In the genomic region with DNA sequence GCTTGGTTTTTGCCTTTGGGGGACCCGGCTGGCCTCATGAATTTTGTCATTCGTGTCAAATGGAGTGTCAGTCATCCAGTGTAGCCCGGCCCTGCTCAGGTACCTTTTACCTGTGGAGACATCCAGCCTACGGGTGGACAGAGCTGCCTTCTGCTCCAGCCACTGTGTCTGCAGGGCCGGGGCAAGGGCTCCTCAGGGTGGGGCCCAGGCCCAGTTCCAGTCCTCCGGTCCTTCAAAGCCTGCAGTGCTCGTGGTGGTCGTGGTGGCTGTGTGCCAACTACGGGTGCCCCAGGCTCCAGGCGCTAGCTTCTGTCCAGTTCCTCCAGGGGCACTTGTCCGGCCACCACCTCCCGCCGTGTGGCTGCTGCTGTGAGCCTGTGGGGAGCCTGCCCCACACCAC, we compare ENCODE assay signal across 22 cellular contexts. TPM values are rescaled to one million over a fixed set of nuclear protein-coding genes. Genes with fewer than 3 reads are reported as not detected.
DNase-seq lines count a peak whose midpoint lies in the region; ATAC-seq, FAIRE-seq and TF ChIP-seq lines count a peak whose summit lies in the region.
"Had no signal": no experiment of that assay in that cellular context is flagged by ENCODE, and none has a peak within 500 bp of the region (broad histone marks: within the 10 kb centered on the region; RNA-seq: fewer than 3 reads in every experiment).

No MANE protein-coding gene starts in this region.

- intact Hi-C loops in kidney (cut with DNase I): no loop called here
- intact Hi-C loops in sciatic nerve (cut with DNase I): no loop called here

- POLR2A ChIA-PET in HEK293 (lab: Yijun Ruan, JAX): no interaction called here

- no peak overlapping the region for H3K4me3 Mint-ChIP-seq in chondrocyte (ENCODE audit: unreplicated experiment)
- H3K4me3 Mint-ChIP-seq: CD4-positive, alpha-beta T cell had no signal

- no peak overlapping the region for H3K23ac ChIP-seq in mesendoderm (ENCODE audit: low read length)

- H3K36me3 ChIP-seq in HEK293 (ENCODE audit: control insufficient read depth in 2 of 2, insufficient read depth in 1 of 2, low read length in 2 of 2) (no peaks in the 10 kb centered on the region), kidney (ENCODE audit: control insufficient read depth in 1 of 2, insufficient read depth in 2 of 2, low read length in 2 of 2) (no peaks in the 10 kb centered on the region), mesendoderm (ENCODE audit: control insufficient read depth, insufficient read depth, low read length) (no peaks in the 10 kb centered on the region)
- H3K36me3 ChIP-seq: BE2C had no signal

- no peak overlapping the region for H3K4me2 ChIP-seq in mesendoderm (ENCODE audit: low read length)

- H3K4me3 ChIP-seq in HEK293 (ENCODE audit: low read depth, low read length) (no peak overlapping the region), kidney (ENCODE audit: low read length in 2 of 2) (no peak overlapping the region), mesendoderm (ENCODE audit: low read length) (no peak overlapping the region)
- H3K4me3 ChIP-seq: GM23248 had no signal

- no peak for ATAC-seq in sciatic nerve
- ATAC-seq in GM18870 (IDR thresholded peaks at IDR 0.05; ENCODE audit: unreplicated experiment): no peak
- ATAC-seq in GM18498 (IDR thresholded peaks at IDR 0.05; ENCODE audit: unreplicated experiment): no peak

- H3K4me1 ChIP-seq in HEK293 (ENCODE audit: control insufficient read depth, insufficient read depth, low read length): no peaks in the 10 kb centered on the region
- H3K4me1 ChIP-seq in kidney (ENCODE audit: control insufficient read depth in 1 of 2, insufficient read depth in 1 of 2, low read depth in 1 of 2, low read length in 2 of 2): no peaks in the 10 kb centered on the region
- no peaks in the 10 kb centered on the region for H3K4me1 ChIP-seq in mesendoderm (ENCODE audit: control insufficient read depth, low read depth, low read length)
- H3K4me1 ChIP-seq: BE2C, Caco-2 had no signal

- CTCF ChIA-PET in HEK293 (lab: Yijun Ruan, JAX): no interaction called here

- no peak overlapping the region for H2BK120ac ChIP-seq in mesendoderm (ENCODE audit: low read depth, low read length)

- no peak for FAIRE-seq in kidney (lab: Jason Lieb, UNC)
- FAIRE-seq: A204.1, G401.6 had no signal

- no peak overlapping the region for H3K18ac ChIP-seq in mesendoderm (ENCODE audit: low read length)

- H3K79me1 ChIP-seq in mesendoderm (ENCODE audit: low read length): no peaks in the 10 kb centered on the region

- H3K9me3 ChIP-seq in HEK293 (ENCODE audit: control insufficient read depth, insufficient read depth, low read depth, low read length) (no peaks in the 10 kb centered on the region), kidney (ENCODE audit: control insufficient read depth in 1 of 2, low read length in 2 of 2) (no peaks in the 10 kb centered on the region)
- H3K9me3 ChIP-seq: BE2C, Caco-2 had no signal

- no peak overlapping the region for H4K5ac ChIP-seq in mesendoderm (ENCODE audit: low read length)

- H3K27ac ChIP-seq in HEK293 (ENCODE audit: extremely low read depth, low read depth, low read length): no peak overlapping the region
- no peak overlapping the region for H3K27ac ChIP-seq in kidney (ENCODE audit: low read depth in 2 of 2, low read length in 2 of 2)
- H3K27ac ChIP-seq in mesendoderm (ENCODE audit: low read depth, low read length): no peak overlapping the region
- H3K27ac ChIP-seq: GM23248 had no signal

- H3K56ac ChIP-seq in mesendoderm (ENCODE audit: low read length): no peak overlapping the region

- H3K27me3 Mint-ChIP-seq in chondrocyte (ENCODE audit: low read depth): no peaks in the 10 kb centered on the region
- H3K27me3 Mint-ChIP-seq: CD4-positive, alpha-beta T cell had no signal

- H3K4ac ChIP-seq in mesendoderm (ENCODE audit: low read depth, low read length): no peak overlapping the region

- no peak overlapping the region for H4K8ac ChIP-seq in mesendoderm (ENCODE audit: low read depth, low read length)

- no peak overlapping the region for H2AK5ac ChIP-seq in mesendoderm (ENCODE audit: low read length)

- no peaks in the 10 kb centered on the region for H3K9me3 Mint-ChIP-seq in chondrocyte (ENCODE audit: low read depth)
- H3K9me3 Mint-ChIP-seq: CD4-positive, alpha-beta T cell had no signal

- H3K36me3 Mint-ChIP-seq in chondrocyte (ENCODE audit: low read depth): peaks cover 3% of the 10 kb centered on the region

- H2BK5ac ChIP-seq in mesendoderm (ENCODE audit: low read length): no peak overlapping the region

- TF ChIP-seq CTCF in HEK293 (tag by site-specific recombination; IDR thresholded peaks at IDR 0.05) (no peak), chondrocyte (IDR thresholded peaks at IDR 0.05) (no peak), kidney (IDR thresholded peaks at IDR 0.05; ENCODE audit: borderline replicate concordance, extremely low read depth, insufficient read depth) (no peak)

- no peak overlapping the region for H3K9ac ChIP-seq in kidney (ENCODE audit: low read length in 2 of 2)
- no peak overlapping the region for H3K9ac ChIP-seq in mesendoderm (ENCODE audit: low read length)
- H3K9ac ChIP-seq: GM23248 had no signal

- peak; percentile 72 for DNase-seq in chondrocyte (ENCODE audit: low spot score)
- peak; percentile 59 for DNase-seq in kidney
- DNase-seq in sciatic nerve (ENCODE audit: low spot score): peak; percentile 50
- no peak for DNase-seq in CD1c-positive myeloid dendritic cell (ENCODE audit: extremely low spot score)
- DNase-seq in mesendoderm: no peak
- DNase-seq: BE2C; Caco-2; CD4-positive, alpha-beta T cell; GM23248; HCEC 1CT; NCI-H1417; NCI-H187; NCI-H2107; NCI-H2227 treated with DMSO at 0.1 percent for 48 hours; NCI-H510A treated with DMSO at 0.1 percent for 48 hours; NCI-H774; OCI-M1 had no signal

- H3K27me3 ChIP-seq in mesendoderm (ENCODE audit: insufficient read depth, low read length, poor library complexity): no peaks in the 10 kb centered on the region
- H3K27me3 ChIP-seq: BE2C had no signal

- no CpG with 5 or more reads among the region's 13 CpGs for WGBS in mesendoderm (ENCODE audit: extremely low coverage, insufficient coverage, low lambda C conversion rate)

- no peaks in the 10 kb centered on the region for H3K79me2 ChIP-seq in mesendoderm (ENCODE audit: control insufficient read depth, insufficient read depth, low read length)

- H3K27ac Mint-ChIP-seq in chondrocyte (ENCODE audit: unreplicated experiment): no peak overlapping the region
- H3K27ac Mint-ChIP-seq: CD4-positive, alpha-beta T cell had no signal

- no peaks in the 10 kb centered on the region for H3K4me1 Mint-ChIP-seq in chondrocyte (ENCODE audit: low read depth)

- H2BK15ac ChIP-seq in mesendoderm (replicated peaks; ENCODE audit: low read depth): no peak overlapping the region

TF ChIP-seq in HEK293, 187 proteins besides CTCF, POLR2A, EP300 and RAD21:
- TF ChIP-seq ZIC2 (tag by site-specific recombination; IDR thresholded peaks at IDR 0.05) (0 out of 2 replicates have a peak, but pooled peaks have one; percentile 12), ZNF561 (tag by site-specific recombination; IDR thresholded peaks at IDR 0.05; ENCODE audit: borderline replicate concordance) (no peak)
- TF ChIP-seq, protein P1, sequence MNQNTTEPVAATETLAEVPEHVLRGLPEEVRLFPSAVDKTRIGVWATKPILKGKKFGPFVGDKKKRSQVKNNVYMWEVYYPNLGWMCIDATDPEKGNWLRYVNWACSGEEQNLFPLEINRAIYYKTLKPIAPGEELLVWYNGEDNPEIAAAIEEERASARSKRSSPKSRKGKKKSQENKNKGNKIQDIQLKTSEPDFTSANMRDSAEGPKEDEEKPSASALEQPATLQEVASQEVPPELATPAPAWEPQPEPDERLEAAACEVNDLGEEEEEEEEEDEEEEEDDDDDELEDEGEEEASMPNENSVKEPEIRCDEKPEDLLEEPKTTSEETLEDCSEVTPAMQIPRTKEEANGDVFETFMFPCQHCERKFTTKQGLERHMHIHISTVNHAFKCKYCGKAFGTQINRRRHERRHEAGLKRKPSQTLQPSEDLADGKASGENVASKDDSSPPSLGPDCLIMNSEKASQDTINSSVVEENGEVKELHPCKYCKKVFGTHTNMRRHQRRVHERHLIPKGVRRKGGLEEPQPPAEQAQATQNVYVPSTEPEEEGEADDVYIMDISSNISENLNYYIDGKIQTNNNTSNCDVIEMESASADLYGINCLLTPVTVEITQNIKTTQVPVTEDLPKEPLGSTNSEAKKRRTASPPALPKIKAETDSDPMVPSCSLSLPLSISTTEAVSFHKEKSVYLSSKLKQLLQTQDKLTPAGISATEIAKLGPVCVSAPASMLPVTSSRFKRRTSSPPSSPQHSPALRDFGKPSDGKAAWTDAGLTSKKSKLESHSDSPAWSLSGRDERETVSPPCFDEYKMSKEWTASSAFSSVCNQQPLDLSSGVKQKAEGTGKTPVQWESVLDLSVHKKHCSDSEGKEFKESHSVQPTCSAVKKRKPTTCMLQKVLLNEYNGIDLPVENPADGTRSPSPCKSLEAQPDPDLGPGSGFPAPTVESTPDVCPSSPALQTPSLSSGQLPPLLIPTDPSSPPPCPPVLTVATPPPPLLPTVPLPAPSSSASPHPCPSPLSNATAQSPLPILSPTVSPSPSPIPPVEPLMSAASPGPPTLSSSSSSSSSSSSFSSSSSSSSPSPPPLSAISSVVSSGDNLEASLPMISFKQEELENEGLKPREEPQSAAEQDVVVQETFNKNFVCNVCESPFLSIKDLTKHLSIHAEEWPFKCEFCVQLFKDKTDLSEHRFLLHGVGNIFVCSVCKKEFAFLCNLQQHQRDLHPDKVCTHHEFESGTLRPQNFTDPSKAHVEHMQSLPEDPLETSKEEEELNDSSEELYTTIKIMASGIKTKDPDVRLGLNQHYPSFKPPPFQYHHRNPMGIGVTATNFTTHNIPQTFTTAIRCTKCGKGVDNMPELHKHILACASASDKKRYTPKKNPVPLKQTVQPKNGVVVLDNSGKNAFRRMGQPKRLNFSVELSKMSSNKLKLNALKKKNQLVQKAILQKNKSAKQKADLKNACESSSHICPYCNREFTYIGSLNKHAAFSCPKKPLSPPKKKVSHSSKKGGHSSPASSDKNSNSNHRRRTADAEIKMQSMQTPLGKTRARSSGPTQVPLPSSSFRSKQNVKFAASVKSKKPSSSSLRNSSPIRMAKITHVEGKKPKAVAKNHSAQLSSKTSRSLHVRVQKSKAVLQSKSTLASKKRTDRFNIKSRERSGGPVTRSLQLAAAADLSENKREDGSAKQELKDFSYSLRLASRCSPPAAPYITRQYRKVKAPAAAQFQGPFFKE (tag by site-specific recombination; IDR thresholded peaks at IDR 0.05; ENCODE audit: borderline replicate concordance): no peak
TF ChIP-seq in HEK293: peak in this region for 1.

RNA-seq across cellular contexts. Expression of a gene that starts 54.8 kb away (rescaled TPM):
- total RNA-seq in chondrocyte (16.0 to 22.4 TPM (median 20.0 TPM) in 3 replicates), kidney (24.2 TPM), sciatic nerve (18.1 TPM)
- 10.9 TPM for polyA plus RNA-seq in kidney (ENCODE audit: insufficient read depth, low read depth, low replicate concordance)
- polyA plus RNA-seq in mesendoderm (2013, experiment 1 of 2): 15.8 TPM
- polyA plus RNA-seq in mesendoderm (2013, experiment 2 of 2): 15.4 TPM

Comparison
In these comparisons a context has a peak if more than half of its experiments do, and no peak if none do; other contexts are left out.
1. DNase-seq: peak in chondrocyte (single experiment), kidney (single experiment) and sciatic nerve (single experiment); none in CD1c-positive myeloid dendritic cell (single experiment) and mesendoderm (single experiment).